In the genomic region with DNA sequence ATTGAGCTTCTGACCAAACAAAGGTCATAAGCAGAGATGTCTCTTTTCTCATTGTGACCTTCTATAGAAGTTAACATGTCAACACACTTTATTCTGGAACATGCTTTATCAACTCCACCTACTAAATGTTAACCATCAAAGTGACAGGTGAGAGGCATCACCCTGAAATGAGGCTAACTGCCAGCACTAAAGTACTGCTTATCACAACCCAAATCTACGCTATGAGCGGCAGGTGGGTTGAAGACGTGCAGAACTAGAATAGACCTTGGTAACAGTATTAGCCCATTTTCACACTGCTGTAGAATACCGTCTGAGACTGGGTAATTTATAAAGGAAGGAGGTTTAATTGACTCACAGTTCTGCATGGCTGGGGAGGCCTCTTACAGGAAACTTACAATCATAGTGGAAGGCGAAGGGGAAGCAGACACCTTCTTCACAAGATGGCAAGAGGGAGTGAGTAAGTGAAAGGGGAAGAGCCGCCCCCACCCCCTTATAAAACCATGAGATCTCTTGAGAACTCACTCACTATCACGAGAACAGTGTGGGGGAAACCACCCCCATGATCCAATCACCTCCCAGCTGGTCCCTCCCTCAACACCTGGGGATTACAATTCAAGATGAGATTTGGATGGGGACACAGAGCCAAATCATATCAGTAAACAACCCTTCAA, we compare ENCODE assay signal across 17 cellular contexts.
"Had no signal": no experiment of that assay in that cellular context is flagged by ENCODE, and none has a peak within 500 bp of the region (broad histone marks: within the 10 kb centered on the region; RNA-seq: fewer than 3 reads in every experiment).

No MANE protein-coding gene starts in this region.

- H3K9me3 Mint-ChIP-seq: activated naive CD4-positive, alpha-beta T cell treated with anti-CD3 and anti-CD28 coated beads, Interleukin-2, amount 50 U/mL, for 24 hours had no signal

- DNase-seq: activated CD4-positive, alpha-beta T cell treated with anti-CD3 and anti-CD28 coated beads, Interleukin-2, amount 50 U/mL, for 4 hours; activated CD4-positive, CD25-positive, alpha-beta regulatory T cell; activated T-cell treated with anti-CD3 and anti-CD28 coated beads for 4 hours; aorta; colonic mucosa; KG1; NCI-H1092; NCI-H1417; NCI-H1930; NCI-H345; NCI-H510A; Peyer's patch; Right ventricle myocardium superior; SJCRH30; SK-N-SH; T-helper 1 cell had no signal

- H3K4me3 Mint-ChIP-seq: activated naive CD4-positive, alpha-beta T cell treated with anti-CD3 and anti-CD28 coated beads, Interleukin-2, amount 50 U/mL, for 24 hours had no signal

- H3K36me3 Mint-ChIP-seq: activated naive CD4-positive, alpha-beta T cell treated with anti-CD3 and anti-CD28 coated beads, Interleukin-2, amount 50 U/mL, for 24 hours had no signal

- H3K4me1 Mint-ChIP-seq: activated naive CD4-positive, alpha-beta T cell treated with anti-CD3 and anti-CD28 coated beads, Interleukin-2, amount 50 U/mL, for 24 hours had no signal
